ENCODE assay signal across 20 cellular contexts in genomic region chr5:125587631-125588030, GRCh38.
DNase-seq lines count a peak whose midpoint lies in the region; ATAC-seq and TF ChIP-seq lines count a peak whose summit lies in the region.
"Had no signal": no experiment of that assay in that cellular context is flagged by ENCODE, and none has a peak within 500 bp of the region (broad histone marks: within the 10 kb centered on the region; RNA-seq: fewer than 3 reads in every experiment).

No MANE protein-coding gene starts in this region.

- H3K4me2 ChIP-seq in IMR-90 (ENCODE audit: low read depth, low read length) = no peak overlapping the region
- H3K4me2 ChIP-seq: A549 had no signal

- H4K91ac ChIP-seq in IMR-90 (ENCODE audit: insufficient read depth, low read depth, low read length) = no peak overlapping the region

- H2BK5ac ChIP-seq in IMR-90 (ENCODE audit: low read depth, low read length, poor library complexity, severe bottlenecking) = no peak overlapping the region

- H3K4me1 ChIP-seq in IMR-90 (ENCODE audit: control insufficient read depth, insufficient read depth, low read length) = peaks cover 1% of the 10 kb centered on the region; the same call in 1 of the 2 replicates
- H3K4me1 ChIP-seq: A549 had no signal

- ATAC-seq in IMR-90 (ENCODE audit: low read depth) (peak; percentile 44), GM18861 (IDR thresholded peaks at IDR 0.05; ENCODE audit: unreplicated experiment) (no peak), GM19467 (IDR thresholded peaks at IDR 0.05; ENCODE audit: unreplicated experiment) (no peak)
- ATAC-seq: A549, PC-3 had no signal

- BruUV-seq in IMR-90 (replicated peaks; lab: Mats Ljungman, UMichigan) = no TSS peak

- no peak overlapping the region for H2AK9ac ChIP-seq in IMR-90 (replicated peaks; ENCODE audit: low read depth, low read length, poor library complexity)

- no peak overlapping the region for H2BK20ac ChIP-seq in IMR-90 (ENCODE audit: low read depth, low read length)

- no peak overlapping the region for H4K8ac ChIP-seq in IMR-90 (ENCODE audit: low read depth in 2 of 2, low read length in 2 of 2)

- TF ChIP-seq RAD21 in IMR-90 (IDR thresholded peaks at IDR 0.05; ENCODE audit: low read length) = no peak

- H2AK5ac ChIP-seq in IMR-90 (ENCODE audit: low read depth, low read length) = no peak overlapping the region

- no peaks in the 10 kb centered on the region for H4K20me1 ChIP-seq in IMR-90 (ENCODE audit: insufficient read depth, low read length)

- no peak overlapping the region for H3K18ac ChIP-seq in IMR-90 (ENCODE audit: low read depth, low read length)

- H3K4ac ChIP-seq in IMR-90 (ENCODE audit: low read depth, low read length) = no peak overlapping the region

- no peaks in the 10 kb centered on the region for H3K36me3 ChIP-seq in IMR-90 (ENCODE audit: control insufficient read depth, insufficient read depth, low read length)
- H3K36me3 ChIP-seq: MG63 had no signal

- H3K9ac ChIP-seq in IMR-90 (ENCODE audit: low read depth, low read length) = no peak overlapping the region

- TF ChIP-seq POLR2A in IMR-90 (IDR thresholded peaks at IDR 0.05; ENCODE audit: low read depth, low read length) = no peak

- no peaks in the 10 kb centered on the region for H3K79me1 ChIP-seq in IMR-90 (ENCODE audit: low read depth in 1 of 2, low read length in 2 of 2)

- H3K9me3 ChIP-seq in IMR-90 (ENCODE audit: control insufficient read depth, insufficient read depth, low read length) = no peaks in the 10 kb centered on the region
- H3K9me3 ChIP-seq: A549 had no signal

- WGBS in IMR-90 (ENCODE audit: extremely low coverage in 2 of 2, insufficient read length in 1 of 2), 2 experiments = 67% methylated on average over 1 of the region's 1 CpG; no CpG with 5 or more reads in 1 of the 2 experiments

- POLR2A ChIA-PET in IMR-90 (lab: Charles Lee; ENCODE audit: unreplicated experiment) = no interaction called here

- CTCF ChIA-PET in IMR-90 (lab: Yijun Ruan, JAX) = no interaction called here

- no peak overlapping the region for H3K14ac ChIP-seq in IMR-90 (replicated peaks; ENCODE audit: low read depth, low read length)

- DNase-seq in IMR-90 (peak; percentile 42), choroid plexus epithelial cell (ENCODE audit: low read depth) (peak; percentile 36), fibroblast of pulmonary artery (ENCODE audit: low read depth) (peak; percentile 49), renal cortical epithelial cell (ENCODE audit: low read depth) (peak; percentile 31), superior temporal gyrus (ENCODE audit: extremely low spot score) (no peak), posterior vena cava (ENCODE audit: low spot score) (no peak)
- DNase-seq: HFFc6, Kasumi-1, MG63, NCI-H1417, NCI-H1694 treated with DMSO at 0.1 percent for 48 hours, NCI-H2081 treated with DMSO at 0.1 percent for 48 hours, NCI-H2171 treated with DMSO at 0.1 percent for 48 hours, NCI-H524 treated with DMSO at 0.1 percent for 48 hours, PC-3, SHP77 treated with DMSO at 0.1 percent for 48 hours had no signal

- TF ChIP-seq CTCF in IMR-90 (conservative IDR thresholded peaks at IDR 0.05; ENCODE audit: low read depth, low read length) = no peak
- TF ChIP-seq CTCF in choroid plexus epithelial cell (conservative IDR thresholded peaks at IDR 0.05; ENCODE audit: low read depth, low read length) = no peak
- no peak for TF ChIP-seq CTCF in fibroblast of pulmonary artery (IDR thresholded peaks at IDR 0.05; ENCODE audit: low read length, missing control alignments)

- H3K9me1 ChIP-seq in IMR-90 (ENCODE audit: insufficient read depth, low read length) = no peaks in the 10 kb centered on the region

- in situ Hi-C loops in IMR-90 (cut with MboI; ENCODE audit: low sequenced_read_pairs) = no loop called here

- no peaks in the 10 kb centered on the region for H3K27me3 ChIP-seq in IMR-90 (ENCODE audit: control insufficient read depth, insufficient read depth, low read length)
- H3K27me3 ChIP-seq: MG63 had no signal

- no peak overlapping the region for H2AFZ ChIP-seq in IMR-90 (replicated peaks; ENCODE audit: low read length, poor library complexity)

- H4K5ac ChIP-seq in IMR-90 (ENCODE audit: low read depth, low read length) = no peak overlapping the region

- H3K23ac ChIP-seq in IMR-90 (ENCODE audit: low read depth, low read length) = no peak overlapping the region

- H3K27ac ChIP-seq in IMR-90 (ENCODE audit: insufficient read depth, low read length) = no peak overlapping the region
- H3K27ac ChIP-seq: A549, RWPE1 had no signal

- dilution Hi-C loops in IMR-90 (cut with HindIII; ENCODE audit: low sequenced_read_pairs, unreplicated experiment) = no loop called here

- intact Hi-C loops in IMR-90 (cut with micrococcal nuclease) = no loop called here
- intact Hi-C loops in posterior vena cava (cut with DNase I) = no loop called here

- no peak overlapping the region for H2BK15ac ChIP-seq in IMR-90 (ENCODE audit: low read depth, low read length)

- H2BK120ac ChIP-seq in IMR-90 (ENCODE audit: low read depth, low read length) = no peak overlapping the region

- no peak overlapping the region for H3K56ac ChIP-seq in IMR-90 (ENCODE audit: extremely low read depth, insufficient read depth, low read length)

- H3K4me3 ChIP-seq in IMR-90 (ENCODE audit: insufficient read depth, low read depth, low read length) = no peak overlapping the region
- H3K4me3 ChIP-seq in choroid plexus epithelial cell (ENCODE audit: low read depth, low read length) = no peak overlapping the region
- H3K4me3 ChIP-seq in fibroblast of pulmonary artery (replicated peaks; ENCODE audit: low read depth, low read length) = no peak overlapping the region
- H3K4me3 ChIP-seq: A549, MG63 had no signal

TF ChIP-seq in IMR-90, 13 proteins besides CTCF, POLR2A, EP300 and RAD21:
- TF ChIP-seq CEBPB (IDR thresholded peaks at IDR 0.05; ENCODE audit: low read depth, low read length) (peak; percentile 44; the same call in 1 of the 2 replicates), RCOR1 (IDR thresholded peaks at IDR 0.05; ENCODE audit: insufficient replicate concordance, low read length) (no peak), MXI1 (IDR thresholded peaks at IDR 0.05; ENCODE audit: borderline replicate concordance, low read depth, low read length) (no peak)

Comparison
In these comparisons a context has a peak if more than half of its experiments do, and no peak if none do; other contexts are left out.
1. DNase-seq: peak in IMR-90 (single experiment), choroid plexus epithelial cell (single experiment), fibroblast of pulmonary artery (single experiment) and renal cortical epithelial cell (single experiment); none in superior temporal gyrus (single experiment) and posterior vena cava (single experiment).